ENCODE assay signal across 8 cellular contexts in genomic region chr1:17010601-17011438, GRCh38. TPM values are rescaled to one million over a fixed set of nuclear protein-coding genes. Genes with fewer than 3 reads are reported as not detected.
DNase-seq lines count a peak whose midpoint lies in the region; TF ChIP-seq lines count a peak whose summit lies in the region.

No MANE protein-coding gene starts in this region.

- no peaks in the 10 kb centered on the region for H3K36me3 Mint-ChIP-seq in activated CD4-positive, alpha-beta memory T cell treated with anti-CD3 and anti-CD28 coated beads for 36 hours

- DNase-seq in NCI-H1694 treated with DMSO at 0.1 percent for 48 hours (lab: John Stamatoyannopoulos, UW) (peak; percentile 4), NCI-H1694 (lab: John Stamatoyannopoulos, UW) (no peak), HuH-7.5 (ENCODE audit: low spot score) (peak; percentile 30), fibroblast of peridontal ligament (ENCODE audit: extremely low read depth) (peak; percentile 16), GM19240 (ENCODE audit: insufficient read length, low spot score) (no peak), NCI-H774 (lab: John Stamatoyannopoulos, UW) (no peak)
- peak; percentile 34 for DNase-seq in activated CD4-positive, alpha-beta memory T cell treated with anti-CD3 and anti-CD28 coated beads for 36 hours

- no peaks in the 10 kb centered on the region for H4K20me1 ChIP-seq in neural cell (ENCODE audit: insufficient read depth)

- no peaks in the 10 kb centered on the region for H3K9me2 ChIP-seq in neural cell (ENCODE audit: insufficient read depth, low read length)

- H2AFZ ChIP-seq in neural cell (ENCODE audit: low read depth, low read length), result peak overlapping the region; percentile 60

- POLR2A ChIA-PET in activated CD4-positive, alpha-beta memory T cell treated with anti-CD3 and anti-CD28 coated beads for 36 hours (lab: Charles Lee), result no interaction called here

- H3K27ac Mint-ChIP-seq in activated CD4-positive, alpha-beta memory T cell treated with anti-CD3 and anti-CD28 coated beads for 36 hours, result peak overlapping the region; percentile 28

- TF ChIP-seq RAD21 in neural cell (conservative IDR thresholded peaks at IDR 0.05), result no peak

- H3K27me3 ChIP-seq in neural cell (ENCODE audit: insufficient read depth, low read depth, low read length), result no peaks in the 10 kb centered on the region

- CTCF ChIA-PET in activated CD4-positive, alpha-beta memory T cell treated with anti-CD3 and anti-CD28 coated beads for 36 hours (lab: Charles Lee), result interaction anchor here (0.7 to 1.0 kb wide), 2 partner anchors 22 to 50 kb away, joined by 3 to 11 read pairs; no protein-coding TSS in a partner anchor

- H3K9ac ChIP-seq in neural cell (ENCODE audit: low read length), result peak overlapping the region; percentile 87

- TF ChIP-seq CTCF in neural cell (IDR thresholded peaks at IDR 0.05; ENCODE audit: poor library complexity, severe bottlenecking), result no peak

- H3K4me1 Mint-ChIP-seq in activated CD4-positive, alpha-beta memory T cell treated with anti-CD3 and anti-CD28 coated beads for 36 hours (ENCODE audit: low read depth), result peaks cover 14% of the 10 kb centered on the region

- H3K27me3 Mint-ChIP-seq in activated CD4-positive, alpha-beta memory T cell treated with anti-CD3 and anti-CD28 coated beads for 36 hours, result no peaks in the 10 kb centered on the region

- peak overlapping the region; percentile 84 for H3K4me3 Mint-ChIP-seq in activated CD4-positive, alpha-beta memory T cell treated with anti-CD3 and anti-CD28 coated beads for 36 hours

- peaks cover 8% of the 10 kb centered on the region for H3K79me2 ChIP-seq in neural cell (replicated peaks; ENCODE audit: insufficient read depth, low read length)

- H3K36me3 ChIP-seq in neural cell (ENCODE audit: insufficient read depth, low read length), result no peaks in the 10 kb centered on the region

- H3K4me2 ChIP-seq in neural cell (ENCODE audit: low read length), result peak overlapping the region; percentile 86

- H3K9me3 Mint-ChIP-seq in activated CD4-positive, alpha-beta memory T cell treated with anti-CD3 and anti-CD28 coated beads for 36 hours, result no peaks in the 10 kb centered on the region

- no peak overlapping the region for H3K27ac ChIP-seq in neural cell (ENCODE audit: low read length)

- H3K4me3 ChIP-seq in neural cell (ENCODE audit: low read length), result peak overlapping the region; percentile 97

- no peaks in the 10 kb centered on the region for H3F3A ChIP-seq in neural cell (ENCODE audit: insufficient read depth, low read length, poor library complexity, severe bottlenecking)

- intact Hi-C loops in activated CD4-positive, alpha-beta memory T cell treated with anti-CD3 and anti-CD28 coated beads for 36 hours (cut with micrococcal nuclease), result loop anchor here (1.0 to 2.0 kb wide), 2 partner anchors 43 to 50 kb away; partner anchors contain the start of gene SDHB

- no peaks in the 10 kb centered on the region for H3K9me3 ChIP-seq in neural cell (ENCODE audit: low read length)

- no peak for TF ChIP-seq EP300 in neural cell (conservative IDR thresholded peaks at IDR 0.05; ENCODE audit: poor library complexity, severe bottlenecking)

TF ChIP-seq in neural cell, 6 proteins besides CTCF, POLR2A, EP300 and RAD21:
- TF ChIP-seq REST (IDR thresholded peaks at IDR 0.05; ENCODE audit: borderline replicate concordance), result no peak
- no peak for TF ChIP-seq EZH2 (IDR thresholded peaks at IDR 0.05; ENCODE audit: borderline replicate concordance, insufficient read depth, low read length, poor library complexity, severe bottlenecking)
- no peak for TF ChIP-seq POLR2AphosphoS5 (IDR thresholded peaks at IDR 0.05)
- no peak for TF ChIP-seq SMC3 (conservative IDR thresholded peaks at IDR 0.05; ENCODE audit: poor library complexity)
- no peak for TF ChIP-seq TAF1 (IDR thresholded peaks at IDR 0.05; ENCODE audit: low read depth)
- no peak for TF ChIP-seq MXI1 (conservative IDR thresholded peaks at IDR 0.05; ENCODE audit: poor library complexity, severe bottlenecking)

RNA-seq across cellular contexts. Expression of gene ATP13A2, which starts 0.9 kb away (rescaled TPM):
- 10 to 100 TPM; 41.8 to 45.9 TPM for total RNA-seq in activated CD4-positive, alpha-beta memory T cell treated with anti-CD3 and anti-CD28 coated beads for 36 hours
- 43.3 and 72.3 TPM in 2 replicates for polyA plus RNA-seq in neural cell
- 119 and 128 TPM in 2 replicates for polyA minus RNA-seq in neural cell

RNA-seq across cellular contexts. Expression of gene MFAP2, which starts 30.4 kb away (rescaled TPM):
- not detected for total RNA-seq in activated CD4-positive, alpha-beta memory T cell treated with anti-CD3 and anti-CD28 coated beads for 36 hours
- 68.4 and 80.8 TPM in 2 replicates for polyA plus RNA-seq in neural cell
- polyA minus RNA-seq in neural cell, result 15.1 and 25.4 TPM in 2 replicates

RNA-seq across cellular contexts. Expression of gene SDHB, which starts 43.0 kb away (rescaled TPM):
- total RNA-seq in activated CD4-positive, alpha-beta memory T cell treated with anti-CD3 and anti-CD28 coated beads for 36 hours, result 100 to 1,000 TPM; 154 to 163 TPM
- polyA plus RNA-seq in neural cell, result 113 and 129 TPM in 2 replicates
- polyA minus RNA-seq in neural cell, result 77.1 and 82.5 TPM in 2 replicates

Comparison
In these comparisons a context has a peak if more than half of its experiments do, and no peak if none do; other contexts are left out.
1. DNase-seq: peak in NCI-H1694 treated with DMSO at 0.1 percent for 48 hours (single experiment), HuH-7.5 (single experiment), activated CD4-positive, alpha-beta memory T cell treated with anti-CD3 and anti-CD28 coated beads for 36 hours (single experiment) and fibroblast of peridontal ligament (single experiment); none in NCI-H1694 (single experiment), GM19240 (single experiment) and NCI-H774 (single experiment).